Comparison of ENCODE assay signal across 28 cellular contexts in the genomic region with DNA sequence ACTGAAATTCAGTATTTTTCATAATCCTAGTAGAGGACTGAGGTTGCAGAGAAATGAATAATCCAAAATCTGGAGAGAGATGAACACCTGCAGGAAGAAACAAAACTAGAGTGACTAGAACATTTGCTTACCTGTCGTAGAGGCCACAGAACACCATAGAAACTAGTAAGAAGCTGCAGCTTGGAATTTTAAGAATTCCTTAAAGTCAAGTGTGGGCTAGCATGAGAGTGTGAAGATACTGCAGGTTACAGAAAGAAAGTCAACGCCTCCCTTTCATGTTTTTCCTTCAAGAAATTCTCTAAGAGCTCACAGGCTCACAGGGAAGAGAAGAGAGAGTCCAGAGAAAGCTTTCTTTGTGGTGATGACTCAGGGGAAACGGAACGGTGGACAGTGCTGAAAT.
"Had no signal": no experiment of that assay in that cellular context is flagged by ENCODE, and none has a peak within 500 bp of the region (broad histone marks: within the 10 kb centered on the region; RNA-seq: fewer than 3 reads in every experiment).

No MANE protein-coding gene starts in this region.

- H3K9me3 ChIP-seq: Peyer's patch, SJSA1 had no signal

- ATAC-seq: activated CD8-positive, alpha-beta memory T cell treated with anti-CD3 and anti-CD28 coated beads, Interleukin-2, amount 10 ng/mL, durations not matched to agents 7 days and 5 days; SK-N-SH treated with all-trans-retinoic acid at 6 μM for 48 hours had no signal

- H3K27me3 Mint-ChIP-seq: activated B cell treated with CpG ODN at 0.5 μM for 24 hours; activated CD4-positive, alpha-beta T cell treated with anti-CD3 and anti-CD28 coated beads, Interleukin-2, amount 10 ng/mL, durations not matched to agents 24 days and 14 days; activated CD8-positive, alpha-beta memory T cell treated with anti-CD3 and anti-CD28 coated beads, Interleukin-2, amount 10 ng/mL, durations not matched to agents 7 days and 5 days; activated naive CD4-positive, alpha-beta T cell treated with anti-CD3 and anti-CD28 coated beads, Interleukin-2, amount 50 U/mL, for 24 hours; activated T-cell treated with anti-CD3 and anti-CD28 coated beads, Interleukin-2, amount 50 U/mL, for 24 hours; central memory CD8-positive, alpha-beta T cell had no signal

- H3K36me3 Mint-ChIP-seq: activated CD8-positive, alpha-beta memory T cell treated with anti-CD3 and anti-CD28 coated beads, Interleukin-2, amount 10 ng/mL, durations not matched to agents 7 days and 5 days; activated naive CD4-positive, alpha-beta T cell treated with anti-CD3 and anti-CD28 coated beads, Interleukin-2, amount 50 U/mL, for 24 hours had no signal

- H3K4me2 ChIP-seq: KMS-11 had no signal

- H3K27ac ChIP-seq: KMS-11, Peyer's patch, RWPE1, SJSA1 had no signal

- H3K4me1 Mint-ChIP-seq: activated B cell treated with CpG ODN at 0.5 μM for 24 hours; activated CD4-positive, alpha-beta T cell treated with anti-CD3 and anti-CD28 coated beads, Interleukin-2, amount 10 ng/mL, durations not matched to agents 24 days and 14 days; activated CD8-positive, alpha-beta memory T cell treated with anti-CD3 and anti-CD28 coated beads, Interleukin-2, amount 10 ng/mL, durations not matched to agents 7 days and 5 days; activated naive CD4-positive, alpha-beta T cell treated with anti-CD3 and anti-CD28 coated beads, Interleukin-2, amount 50 U/mL, for 24 hours; central memory CD8-positive, alpha-beta T cell had no signal

- H3K9ac ChIP-seq: KMS-11 had no signal

- H3K27ac Mint-ChIP-seq: activated B cell treated with CpG ODN at 0.5 μM for 24 hours; activated CD4-positive, alpha-beta T cell treated with anti-CD3 and anti-CD28 coated beads, Interleukin-2, amount 10 ng/mL, durations not matched to agents 24 days and 14 days; activated CD8-positive, alpha-beta memory T cell treated with anti-CD3 and anti-CD28 coated beads, Interleukin-2, amount 10 ng/mL, durations not matched to agents 7 days and 5 days; activated naive CD4-positive, alpha-beta T cell treated with anti-CD3 and anti-CD28 coated beads, Interleukin-2, amount 50 U/mL, for 24 hours; activated T-cell treated with anti-CD3 and anti-CD28 coated beads, Interleukin-2, amount 50 U/mL, for 24 hours; activated T-helper 1 cell treated with anti-CD3 and anti-CD28 coated beads, Interleukin-12 subunit alpha, Interleukin-12 subunit beta, Interleukin-2, Interleukin-4 antibody, amounts not matched to agents 30 ng/mL and 10 ng/mL and 1 ng/mL, durations not matched to agents 14 hours and 24 hours and 36 hours; T-helper 1 cell treated with Interleukin-12 subunit alpha and Interleukin-12 subunit beta and Interleukin-4 antibody, amounts not matched to agents 30 μg/mL and 1 μg/mL, for 36 hours had no signal

- H3K4me3 ChIP-seq: Peyer's patch, SJSA1 had no signal

- H3K36me3 ChIP-seq: Peyer's patch, SJSA1 had no signal

- DNase-seq: activated B cell treated with CpG ODN at 0.5 μM for 24 hours; activated CD4-positive, alpha-beta T cell treated with anti-CD3 and anti-CD28 coated beads for 1 hour; activated CD4-positive, alpha-beta T cell treated with anti-CD3 and anti-CD28 coated beads, Interleukin-2, amount 10 ng/mL, durations not matched to agents 24 days and 14 days; activated CD4-positive, alpha-beta T cell treated with anti-CD3 and anti-CD28 coated beads, Interleukin-2, amount 50 U/mL, for 48 hours; activated CD8-positive, alpha-beta memory T cell treated with anti-CD3 and anti-CD28 coated beads, Interleukin-2, amount 10 ng/mL, durations not matched to agents 7 days and 5 days; activated effector memory CD4-positive, alpha-beta T cell treated with Interleukin-2 at 50 U/mL for 16 hours; activated naive CD4-positive, alpha-beta T cell; activated T-cell treated with anti-CD3 and anti-CD28 coated beads, Interleukin-2, amount 50 U/mL, for 24 hours; aorta; NCI-H1092; NCI-H1417; NCI-H1930; NCI-H2171 treated with DMSO at 0.1 percent for 48 hours; NCI-H345; NCI-H510A; NCI-H526 treated with DMSO at 0.1 percent for 48 hours; NCI-H82; Peyer's patch; Right ventricle myocardium superior; SW 1271 had no signal

- H3K4me3 Mint-ChIP-seq: activated B cell treated with CpG ODN at 0.5 μM for 24 hours; activated CD4-positive, alpha-beta T cell treated with anti-CD3 and anti-CD28 coated beads, Interleukin-2, amount 10 ng/mL, durations not matched to agents 24 days and 14 days; activated CD8-positive, alpha-beta memory T cell treated with anti-CD3 and anti-CD28 coated beads, Interleukin-2, amount 10 ng/mL, durations not matched to agents 7 days and 5 days; activated naive CD4-positive, alpha-beta T cell treated with anti-CD3 and anti-CD28 coated beads, Interleukin-2, amount 50 U/mL, for 24 hours; activated T-cell treated with anti-CD3 and anti-CD28 coated beads, Interleukin-2, amount 50 U/mL, for 24 hours; activated T-helper 1 cell treated with anti-CD3 and anti-CD28 coated beads, Interleukin-12 subunit alpha, Interleukin-12 subunit beta, Interleukin-2, Interleukin-4 antibody, amounts not matched to agents 30 ng/mL and 10 ng/mL and 1 ng/mL, durations not matched to agents 14 hours and 24 hours and 36 hours; central memory CD8-positive, alpha-beta T cell; T-helper 1 cell treated with Interleukin-12 subunit alpha and Interleukin-12 subunit beta and Interleukin-4 antibody, amounts not matched to agents 30 μg/mL and 1 μg/mL, for 36 hours had no signal

- H3K27me3 ChIP-seq: Peyer's patch, SJSA1 had no signal

- H3K4me1 ChIP-seq: Peyer's patch, SJSA1 had no signal
